9 cellular contexts compared by ENCODE assay signal in the genomic region with DNA sequence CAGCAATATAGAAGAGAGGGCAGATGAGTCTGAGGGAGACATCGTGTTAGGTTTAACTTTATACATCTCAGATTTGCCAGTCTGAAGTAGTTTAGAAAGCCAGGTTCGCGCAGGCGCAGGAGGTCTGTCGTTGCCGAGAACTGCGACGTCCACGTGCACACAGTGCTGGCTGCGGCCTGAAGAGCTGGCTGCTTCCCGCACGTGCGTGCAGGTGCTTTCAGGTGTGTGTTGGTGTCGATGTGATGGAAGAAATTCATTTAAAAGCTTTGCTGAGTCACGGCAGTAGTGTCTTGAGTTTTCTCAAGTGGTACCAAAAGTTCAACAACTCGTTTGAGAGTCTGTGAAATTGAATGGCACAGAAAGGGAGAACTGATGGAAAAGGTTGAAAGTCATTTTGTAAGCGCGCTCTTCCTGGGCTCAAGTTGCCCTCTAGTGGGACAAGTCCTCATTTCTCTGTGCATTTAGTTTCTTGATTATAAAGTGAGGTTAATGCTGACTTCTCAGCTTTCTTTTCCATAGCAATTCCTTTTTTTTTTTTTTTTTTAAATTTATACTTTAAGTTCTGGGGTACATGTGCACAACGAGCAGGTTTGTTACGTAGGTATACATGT. TPM values are rescaled to one million over a fixed set of nuclear protein-coding genes. Genes with fewer than 3 reads are reported as not detected.
A peak's percentile ranks its signal among the peaks of the same experiment; 100 is the strongest.
DNase-seq lines count a peak whose midpoint lies in the region; ATAC-seq and TF ChIP-seq lines count a peak whose summit lies in the region.
"Had no signal": no experiment of that assay in that cellular context is flagged by ENCODE, and none has a peak within 500 bp of the region (broad histone marks: within the 10 kb centered on the region; RNA-seq: fewer than 3 reads in every experiment).

No MANE protein-coding gene starts in this region.

- CTCF ChIA-PET in activated CD8-positive, alpha-beta memory T cell treated with anti-CD3 and anti-CD28 coated beads, Interleukin-2, amount 10 ng/mL, durations not matched to agents 7 days and 5 days (lab: Charles Lee): interaction anchor here (1.3 to 1.6 kb wide), 2 partner anchors 17 to 46 kb away, joined by 3 read pairs; no protein-coding TSS in a partner anchor

- H3K4me1 Mint-ChIP-seq in chondrocyte (ENCODE audit: low read depth): peaks cover 3% of the 10 kb centered on the region
- no peaks in the 10 kb centered on the region for H3K4me1 Mint-ChIP-seq in nephron progenitor cell
- peaks cover 1% of the 10 kb centered on the region for H3K4me1 Mint-ChIP-seq in activated CD8-positive, alpha-beta memory T cell treated with anti-CD3 and anti-CD28 coated beads, Interleukin-2, amount 10 ng/mL, durations not matched to agents 7 days and 5 days

- no peaks in the 10 kb centered on the region for H3K27me3 Mint-ChIP-seq in chondrocyte (ENCODE audit: low read depth)
- H3K27me3 Mint-ChIP-seq in nephron progenitor cell (ENCODE audit: low read depth, poor library complexity): peaks cover 5% of the 10 kb centered on the region
- H3K27me3 Mint-ChIP-seq in activated CD8-positive, alpha-beta memory T cell treated with anti-CD3 and anti-CD28 coated beads, Interleukin-2, amount 10 ng/mL, durations not matched to agents 7 days and 5 days: no peaks in the 10 kb centered on the region

- no peak for ATAC-seq in activated CD8-positive, alpha-beta memory T cell treated with anti-CD3 and anti-CD28 coated beads, Interleukin-2, amount 10 ng/mL, durations not matched to agents 7 days and 5 days

- TF ChIP-seq CTCF in chondrocyte (IDR thresholded peaks at IDR 0.05) (peak; percentile 62), nephron progenitor cell (IDR thresholded peaks at IDR 0.05) (no peak)

- DNase-seq in ELR (ENCODE audit: low read depth): peak; percentile 36
- peak; percentile 85 to 87 for DNase-seq in Kasumi-1 (lab: John Stamatoyannopoulos, UW)
- DNase-seq in chondrocyte (ENCODE audit: low spot score): no peak
- DNase-seq in nephron progenitor cell: no peak
- DNase-seq in activated CD8-positive, alpha-beta memory T cell treated with anti-CD3 and anti-CD28 coated beads, Interleukin-2, amount 10 ng/mL, durations not matched to agents 7 days and 5 days: no peak
- no peak for DNase-seq in stimulated activated CD4-positive, alpha-beta T cell treated with anti-CD3 and anti-CD28 coated beads, Interleukin-4, amount 100 ng/mL, for 24 hours
- DNase-seq in HK-2 (ENCODE audit: unreplicated experiment): no peak
- DNase-seq: activated T-cell treated with anti-CD3 and anti-CD28 coated beads, Interleukin-2, amount 50 U/mL, for 72 hours had no signal

- no peaks in the 10 kb centered on the region for H3K9me3 Mint-ChIP-seq in chondrocyte (ENCODE audit: low read depth)
- no peaks in the 10 kb centered on the region for H3K9me3 Mint-ChIP-seq in nephron progenitor cell
- no peaks in the 10 kb centered on the region for H3K9me3 Mint-ChIP-seq in activated CD8-positive, alpha-beta memory T cell treated with anti-CD3 and anti-CD28 coated beads, Interleukin-2, amount 10 ng/mL, durations not matched to agents 7 days and 5 days (ENCODE audit: low read depth)
- H3K9me3 Mint-ChIP-seq: activated T-cell treated with anti-CD3 and anti-CD28 coated beads, Interleukin-2, amount 50 U/mL, for 72 hours had no signal

- H3K4me3 Mint-ChIP-seq in chondrocyte (ENCODE audit: unreplicated experiment): no peak overlapping the region
- H3K4me3 Mint-ChIP-seq in nephron progenitor cell: no peak overlapping the region
- H3K4me3 Mint-ChIP-seq in activated CD8-positive, alpha-beta memory T cell treated with anti-CD3 and anti-CD28 coated beads, Interleukin-2, amount 10 ng/mL, durations not matched to agents 7 days and 5 days: no peak overlapping the region
- H3K4me3 Mint-ChIP-seq: activated T-cell treated with anti-CD3 and anti-CD28 coated beads, Interleukin-2, amount 50 U/mL, for 72 hours had no signal

- H3K27ac Mint-ChIP-seq in chondrocyte (ENCODE audit: unreplicated experiment) (no peak overlapping the region), nephron progenitor cell (peak overlapping the region; percentile 78)
- no peak overlapping the region for H3K27ac Mint-ChIP-seq in activated CD8-positive, alpha-beta memory T cell treated with anti-CD3 and anti-CD28 coated beads, Interleukin-2, amount 10 ng/mL, durations not matched to agents 7 days and 5 days
- H3K27ac Mint-ChIP-seq: activated T-cell treated with anti-CD3 and anti-CD28 coated beads, Interleukin-2, amount 50 U/mL, for 72 hours had no signal

- H3K36me3 Mint-ChIP-seq in chondrocyte (ENCODE audit: low read depth) (peaks cover 13% of the 10 kb centered on the region), nephron progenitor cell (ENCODE audit: low read depth) (peaks cover 57% of the 10 kb centered on the region)
- peaks cover 27% of the 10 kb centered on the region for H3K36me3 Mint-ChIP-seq in activated CD8-positive, alpha-beta memory T cell treated with anti-CD3 and anti-CD28 coated beads, Interleukin-2, amount 10 ng/mL, durations not matched to agents 7 days and 5 days

RNA-seq across cellular contexts. Expression of gene WDR37, which starts 18.7 kb away (rescaled TPM):
- 10.9 to 15.5 TPM (median 12.4 TPM) in 3 replicates for total RNA-seq in chondrocyte
- 10 to 100 TPM; 22.0 to 26.4 TPM for total RNA-seq in activated CD8-positive, alpha-beta memory T cell treated with anti-CD3 and anti-CD28 coated beads, Interleukin-2, amount 10 ng/mL, durations not matched to agents 7 days and 5 days

RNA-seq across cellular contexts. Expression of gene IDI1, which starts 25.9 kb away (rescaled TPM):
- 39.0 to 45.7 TPM (median 40.6 TPM) in 3 replicates for total RNA-seq in chondrocyte
- total RNA-seq in activated CD8-positive, alpha-beta memory T cell treated with anti-CD3 and anti-CD28 coated beads, Interleukin-2, amount 10 ng/mL, durations not matched to agents 7 days and 5 days: 10 to 100 TPM; 60.8 to 75.8 TPM

RNA-seq across cellular contexts. Expression of gene IDI2, which starts 49.2 kb away (rescaled TPM):
- not detected in 3 replicates for total RNA-seq in chondrocyte
- total RNA-seq in activated CD8-positive, alpha-beta memory T cell treated with anti-CD3 and anti-CD28 coated beads, Interleukin-2, amount 10 ng/mL, durations not matched to agents 7 days and 5 days: not detected
- total RNA-seq: activated T-cell treated with anti-CD3 and anti-CD28 coated beads, Interleukin-2, amount 50 U/mL, for 72 hours; suprapubic skin had no signal

Comparison
In these comparisons a context has a peak if more than half of its experiments do, and no peak if none do; other contexts are left out.
1. DNase-seq: peak in ELR (single experiment) and Kasumi-1 (2 of 2); none in chondrocyte (single experiment), nephron progenitor cell (single experiment), activated CD8-positive, alpha-beta memory T cell treated with anti-CD3 and anti-CD28 coated beads, Interleukin-2, amount 10 ng/mL, durations not matched to agents 7 days and 5 days (single experiment), stimulated activated CD4-positive, alpha-beta T cell treated with anti-CD3 and anti-CD28 coated beads, Interleukin-4, amount 100 ng/mL, for 24 hours (single experiment) and HK-2 (single experiment).